ENCODE assay signal across 15 cellular contexts in genomic region chr20:14583413-14583812, GRCh38.
DNase-seq lines count a peak whose midpoint lies in the region; ATAC-seq and TF ChIP-seq lines count a peak whose summit lies in the region.
"Had no signal": no experiment of that assay in that cellular context is flagged by ENCODE, and none has a peak within 500 bp of the region (broad histone marks: within the 10 kb centered on the region; RNA-seq: fewer than 3 reads in every experiment).

No MANE protein-coding gene starts in this region.

- no peak overlapping the region for H3K27ac Mint-ChIP-seq in stimulated activated memory B cell treated with anti-CD40 and anti-IgM and Interleukin-4, amounts not matched to agents 10 μg/mL and 1 μg/mL and 100 μg/mL, for 72 hours
- H3K27ac Mint-ChIP-seq: dendritic cell treated with granulocyte-macrophage colony-stimulating factor and Interleukin-4, amounts not matched to agents 40 ng/mL and 50 ng/mL, for 4 days had no signal

- H3K4me3 ChIP-seq in epithelial cell of esophagus (ENCODE audit: low read length), result no peak overlapping the region
- H3K4me3 ChIP-seq: body of pancreas had no signal

- peaks cover 2% of the 10 kb centered on the region for H3K9me3 Mint-ChIP-seq in stimulated activated memory B cell treated with anti-CD40 and anti-IgM and Interleukin-4, amounts not matched to agents 10 μg/mL and 1 μg/mL and 100 μg/mL, for 72 hours

- TF ChIP-seq CTCF in epithelial cell of esophagus (IDR thresholded peaks at IDR 0.05; ENCODE audit: insufficient read depth, low read depth, low read length, missing control alignments), result no peak

- H3K27me3 Mint-ChIP-seq in stimulated activated memory B cell treated with anti-CD40 and anti-IgM and Interleukin-4, amounts not matched to agents 10 μg/mL and 1 μg/mL and 100 μg/mL, for 72 hours, result no peaks in the 10 kb centered on the region
- H3K27me3 Mint-ChIP-seq: dendritic cell treated with granulocyte-macrophage colony-stimulating factor and Interleukin-4, amounts not matched to agents 40 ng/mL and 50 ng/mL, for 4 days had no signal

- DNase-seq in COLO668 (lab: John Stamatoyannopoulos, UW; ENCODE audit: unreplicated experiment), result peak; percentile 55
- peak; percentile 40 for DNase-seq in HCEC 1CT
- DNase-seq in NCI-H226, result peak; percentile 54
- peak; percentile 96 for DNase-seq in epithelial cell of esophagus (ENCODE audit: low read depth)
- no peak for DNase-seq in NCI-H446 treated with DMSO at 0.1 percent for 48 hours (lab: John Stamatoyannopoulos, UW)
- no peak for DNase-seq in NCI-H1694 (lab: John Stamatoyannopoulos, UW)
- DNase-seq: activated CD8-positive, alpha-beta memory T cell treated with anti-CD3 and anti-CD28 coated beads, Interleukin-2, amount 50 U/mL, for 48 hours; activated naive CD4-positive, alpha-beta T cell treated with anti-CD3 and anti-CD28 coated beads, Interleukin-2, amount 50 U/mL, for 16 hours; body of pancreas; islet precursor cell had no signal

- H3K4me3 Mint-ChIP-seq in stimulated activated memory B cell treated with anti-CD40 and anti-IgM and Interleukin-4, amounts not matched to agents 10 μg/mL and 1 μg/mL and 100 μg/mL, for 72 hours, result no peak overlapping the region
- H3K4me3 Mint-ChIP-seq: dendritic cell treated with granulocyte-macrophage colony-stimulating factor and Interleukin-4, amounts not matched to agents 40 ng/mL and 50 ng/mL, for 4 days had no signal

- no peak for ATAC-seq in stimulated activated memory B cell treated with anti-CD40 and anti-IgM and Interleukin-4, amounts not matched to agents 10 μg/mL and 1 μg/mL and 100 μg/mL, for 72 hours
- ATAC-seq in HG03460 (IDR thresholded peaks at IDR 0.05; ENCODE audit: unreplicated experiment), result no peak
- ATAC-seq: body of pancreas, Right ventricle myocardium inferior, sciatic nerve had no signal

- no peaks in the 10 kb centered on the region for H3K4me1 Mint-ChIP-seq in stimulated activated memory B cell treated with anti-CD40 and anti-IgM and Interleukin-4, amounts not matched to agents 10 μg/mL and 1 μg/mL and 100 μg/mL, for 72 hours

- H3K36me3 Mint-ChIP-seq in stimulated activated memory B cell treated with anti-CD40 and anti-IgM and Interleukin-4, amounts not matched to agents 10 μg/mL and 1 μg/mL and 100 μg/mL, for 72 hours, result no peaks in the 10 kb centered on the region

Comparison
In these comparisons a context has a peak if more than half of its experiments do, and no peak if none do; other contexts are left out.
1. DNase-seq: peak in COLO668 (single experiment), HCEC 1CT (single experiment), NCI-H226 (single experiment) and epithelial cell of esophagus (single experiment); none in NCI-H446 treated with DMSO at 0.1 percent for 48 hours (single experiment) and NCI-H1694 (single experiment).